16 cellular contexts compared by ENCODE assay signal in genomic region chr3:56087460-56087859, GRCh38.
"Had no signal": no experiment of that assay in that cellular context is flagged by ENCODE, and none has a peak within 500 bp of the region (broad histone marks: within the 10 kb centered on the region; RNA-seq: fewer than 3 reads in every experiment).

No MANE protein-coding gene starts in this region.

- H3K27ac ChIP-seq: epithelial cell of prostate, foreskin keratinocyte, pancreas, thyroid gland, upper lobe of left lung, vagina had no signal

- DNase-seq: effector memory CD8-positive, alpha-beta T cell; head of caudate nucleus; hippocampal formation; kidney glomerular epithelial cell; occipital lobe; pancreas; right cardiac atrium; small intestine; stimulated activated CD4-positive, alpha-beta T cell treated with anti-CD3 and anti-CD28 coated beads, Interleukin-12 subunit alpha, Interleukin-12 subunit beta, amount 100 ng/mL, for 4 hours; stimulated activated naive CD4-positive, alpha-beta T cell treated with Interleukin-2 at 50 U/mL for 16 hours; thyroid gland; upper lobe of left lung had no signal

- H3K9me3 ChIP-seq: pancreas, thyroid gland, upper lobe of left lung, vagina had no signal

- H3K4me3 ChIP-seq: pancreas, thyroid gland, vagina had no signal

- H3K4me1 ChIP-seq: foreskin keratinocyte, pancreas, upper lobe of left lung, vagina had no signal

- H3K36me3 ChIP-seq: pancreas, thyroid gland, upper lobe of left lung, vagina had no signal

- ATAC-seq: effector memory CD8-positive, alpha-beta T cell; foreskin keratinocyte; natural killer cell treated with Interleukin-12 subunit alpha and Interleukin-12 subunit beta and Interleukin-15 and Interleukin-18, amount 100 ng/mL, for 72 hours; pancreas; right cardiac atrium had no signal

- H3K27me3 ChIP-seq: foreskin keratinocyte, thyroid gland, upper lobe of left lung, vagina had no signal
